Comparison of ENCODE assay signal across 8 cellular contexts in genomic region chr4:51885371-51885770, GRCh38. TPM values are rescaled to one million over a fixed set of nuclear protein-coding genes. Genes with fewer than 3 reads are reported as not detected.
DNase-seq lines count a peak whose midpoint lies in the region; ATAC-seq and TF ChIP-seq lines count a peak whose summit lies in the region.

No MANE protein-coding gene starts in this region.

- H3K4me3 ChIP-seq in MM.1S (ENCODE audit: low read length): no peak overlapping the region

- H3K4me1 Mint-ChIP-seq in CD14-positive monocyte (no peaks in the 10 kb centered on the region), progenitor cell of endocrine pancreas (ENCODE audit: low read depth) (no peaks in the 10 kb centered on the region)
- H3K4me1 Mint-ChIP-seq in naive thymus-derived CD8-positive, alpha-beta T cell: peaks cover 0 to 11% (median 4%) of the 10 kb centered on the region in 4 donors

- no peak overlapping the region for H2AFZ ChIP-seq in MM.1S (ENCODE audit: low read length)

- no peaks in the 10 kb centered on the region for H3K36me3 ChIP-seq in MM.1S (replicated peaks; ENCODE audit: insufficient read depth, low read length)

- H3K79me2 ChIP-seq in MM.1S (ENCODE audit: low read length): no peaks in the 10 kb centered on the region

- H3K27me3 ChIP-seq in MM.1S (replicated peaks; ENCODE audit: insufficient read depth, low read length): no peaks in the 10 kb centered on the region

- no peak overlapping the region for H3K27ac ChIP-seq in MM.1S (ENCODE audit: low read length)

- H3K9me2 ChIP-seq in MM.1S (replicated peaks; ENCODE audit: insufficient read depth, low read length): no peaks in the 10 kb centered on the region

- peaks cover 0 to 2% (median 0%) of the 10 kb centered on the region in 7 donors for H3K9me3 Mint-ChIP-seq in CD14-positive monocyte
- no peaks in the 10 kb centered on the region for H3K9me3 Mint-ChIP-seq in progenitor cell of endocrine pancreas (ENCODE audit: low read depth)
- no peaks in the 10 kb centered on the region for H3K9me3 Mint-ChIP-seq in naive thymus-derived CD8-positive, alpha-beta T cell

- DNase-seq in CD14-positive monocyte (ENCODE audit: low spot score) (no peak), MM.1S (no peak), dermis blood vessel endothelial cell (peak; percentile 55), progenitor cell of endocrine pancreas (ENCODE audit: low spot score, unreplicated experiment) (no peak), Ammon's horn (ENCODE audit: low spot score) (no peak)
- DNase-seq in naive thymus-derived CD8-positive, alpha-beta T cell: no peak

- TF ChIP-seq CTCF in CD14-positive monocyte (IDR thresholded peaks at IDR 0.05) (peak; percentile 58), MM.1S (IDR thresholded peaks at IDR 0.05; ENCODE audit: low read length) (peak; percentile 41), progenitor cell of endocrine pancreas (IDR thresholded peaks at IDR 0.05; ENCODE audit: unreplicated experiment) (peak; percentile 55)

- POLR2A ChIA-PET in naive thymus-derived CD8-positive, alpha-beta T cell (lab: Charles Lee): no interaction called here

- H3K27me3 Mint-ChIP-seq in CD14-positive monocyte (ENCODE audit: low read depth in 3 of 3) (peaks cover 0 to under 1% (median 0%) of the 10 kb centered on the region in 3 donors), progenitor cell of endocrine pancreas (no peaks in the 10 kb centered on the region)
- no peaks in the 10 kb centered on the region for H3K27me3 Mint-ChIP-seq in naive thymus-derived CD8-positive, alpha-beta T cell

- peaks cover 6% of the 10 kb centered on the region for H3F3A ChIP-seq in MM.1S (ENCODE audit: insufficient read depth, low read length)

- peaks cover 12% of the 10 kb centered on the region for H3K4me1 ChIP-seq in MM.1S (ENCODE audit: low read length)

- H3K4me3 Mint-ChIP-seq in CD14-positive monocyte (no peak overlapping the region), progenitor cell of endocrine pancreas (ENCODE audit: low read depth) (no peak overlapping the region)
- no peak overlapping the region for H3K4me3 Mint-ChIP-seq in naive thymus-derived CD8-positive, alpha-beta T cell

- intact Hi-C loops in CD14-positive monocyte (cut with micrococcal nuclease): loop anchor here in 1 of 2 donors (5.0 kb wide), 1 partner anchor 137 kb away; the partner anchor contains the start of gene LRRC66

- H3K27ac Mint-ChIP-seq in CD14-positive monocyte (peak overlapping the region in 1 of 7 donors; percentile 9), progenitor cell of endocrine pancreas (peak overlapping the region; percentile 57)
- peak overlapping the region in 4 of 10 donors; percentile 10 to 70 (median 34) for H3K27ac Mint-ChIP-seq in naive thymus-derived CD8-positive, alpha-beta T cell

- H3K9ac ChIP-seq in MM.1S (ENCODE audit: low read length): no peak overlapping the region

- H3K9me3 ChIP-seq in MM.1S (replicated peaks; ENCODE audit: insufficient read depth, low read length): no peaks in the 10 kb centered on the region

- no peak overlapping the region for H3K4me2 ChIP-seq in MM.1S (ENCODE audit: low read depth, low read length)

- H3K36me3 Mint-ChIP-seq in CD14-positive monocyte (peaks cover 32 to 46% of the 10 kb centered on the region in 2 donors), progenitor cell of endocrine pancreas (ENCODE audit: insufficient read depth) (peaks cover 31% of the 10 kb centered on the region)
- peaks cover 0 to 71% (median 18%) of the 10 kb centered on the region in 3 donors for H3K36me3 Mint-ChIP-seq in naive thymus-derived CD8-positive, alpha-beta T cell

- no peaks in the 10 kb centered on the region for H4K20me1 ChIP-seq in MM.1S (ENCODE audit: insufficient read depth, low read length)

- ATAC-seq in GM18909 (IDR thresholded peaks at IDR 0.05; ENCODE audit: poor library complexity, unreplicated experiment) (peak; percentile 70), HG03520 (IDR thresholded peaks at IDR 0.05; ENCODE audit: unreplicated experiment) (no peak)
- ATAC-seq in naive thymus-derived CD8-positive, alpha-beta T cell: no peak

RNA-seq across cellular contexts. Expression of gene DCUN1D4, which starts 42.4 kb away (rescaled TPM):
- 1 to 10 TPM; 4.7 to 6.9 TPM for polyA plus RNA-seq in CD14-positive monocyte
- total RNA-seq in dermis blood vessel endothelial cell: 38.1 and 47.3 TPM in 2 replicates
- total RNA-seq in progenitor cell of endocrine pancreas: 69.8 and 82.8 TPM in 2 replicates
- 10 to 100 TPM; 57.5 to 58.4 TPM for total RNA-seq in naive thymus-derived CD8-positive, alpha-beta T cell
- polyA plus RNA-seq in naive thymus-derived CD8-positive, alpha-beta T cell: 10 to 100 TPM; 14.5 to 16.0 (median 15.9) TPM
